Comparison of ENCODE assay signal across 20 cellular contexts in genomic region chr7:127771707-127772106, GRCh38.
DNase-seq lines count a peak whose midpoint lies in the region; ATAC-seq lines count a peak whose summit lies in the region.
"Had no signal": no experiment of that assay in that cellular context is flagged by ENCODE, and none has a peak within 500 bp of the region (broad histone marks: within the 10 kb centered on the region; RNA-seq: fewer than 3 reads in every experiment).

No MANE protein-coding gene starts in this region.

- DNase-seq in RPMI8226 = peak; percentile 71
- DNase-seq in SKM-1 (lab: John Stamatoyannopoulos, UW; ENCODE audit: unreplicated experiment) = no peak
- DNase-seq in cortex of kidney (lab: John Stamatoyannopoulos, UW) = no peak
- DNase-seq in DMS 273 (lab: John Stamatoyannopoulos, UW; ENCODE audit: unreplicated experiment) = no peak
- DNase-seq: ACHN; Caco-2; CD4-positive, CD25-positive, alpha-beta regulatory T cell; DMS53; IMR-90; Kasumi-1; MM.1S; NCI-H1105; NCI-H187; NCI-H345; NCI-H526; PC-9 had no signal

- peak; percentile 66 for ATAC-seq in GM18502 (IDR thresholded peaks at IDR 0.05; ENCODE audit: poor library complexity, unreplicated experiment)
- peak; percentile 73 for ATAC-seq in GM19324 (IDR thresholded peaks at IDR 0.05; ENCODE audit: low FRiP score, unreplicated experiment)
- peak; percentile 54 for ATAC-seq in HG03280 (IDR thresholded peaks at IDR 0.05; ENCODE audit: unreplicated experiment)
- no peak for ATAC-seq in GM21515 (IDR thresholded peaks at IDR 0.05; ENCODE audit: unreplicated experiment)
